ENCODE assay signal across 8 cellular contexts in genomic region chr2:101741775-101742520, GRCh38. TPM values are rescaled to one million over a fixed set of nuclear protein-coding genes. Genes with fewer than 3 reads are reported as not detected.
DNase-seq lines count a peak whose midpoint lies in the region; TF ChIP-seq lines count a peak whose summit lies in the region.

No MANE protein-coding gene starts in this region.

- H3K4me3 ChIP-seq in dorsolateral prefrontal cortex: peak overlapping the region in 29 of 59 donors; percentile 0 to 45 (median 18)
- H3K4me3 ChIP-seq in mesodermal cell (ENCODE audit: extremely low read depth, insufficient read depth, low read length, poor library complexity, severe bottlenecking): no peak overlapping the region
- no peak overlapping the region for H3K4me3 ChIP-seq in vagina

- no peaks in the 10 kb centered on the region for H3K27me3 Mint-ChIP-seq in activated naive CD4-positive, alpha-beta T cell treated with anti-CD3 and anti-CD28 coated beads, Interleukin-2, amount 10 ng/mL, durations not matched to agents 7 days and 5 days

- TF ChIP-seq CTCF in dorsolateral prefrontal cortex (IDR thresholded peaks at IDR 0.05 in 54 of 56, conservative IDR thresholded peaks at IDR 0.05 in 2 of 56; ENCODE audit: low read depth in 1 of 56, partially characterized antibody in 56 of 56) (peak in 1 of 56 donors; percentile 12), vagina (IDR thresholded peaks at IDR 0.05) (no peak)

- no peak for TF ChIP-seq POLR2A in vagina (IDR thresholded peaks at IDR 0.05)

- H3K36me3 ChIP-seq in mesodermal cell (ENCODE audit: control insufficient read depth, insufficient read depth, low read length) (peaks cover 12% of the 10 kb centered on the region), vagina (no peaks in the 10 kb centered on the region)

- 24 to 43% methylated on average over 8 to 9 of the region's 9 CpGs for WGBS in mesodermal cell (ENCODE audit: insufficient coverage in 2 of 2), 2 experiments

- H3K4me1 Mint-ChIP-seq in activated naive CD4-positive, alpha-beta T cell treated with anti-CD3 and anti-CD28 coated beads, Interleukin-2, amount 10 ng/mL, durations not matched to agents 7 days and 5 days: peaks cover 71% of the 10 kb centered on the region

- CTCF ChIA-PET in activated naive CD4-positive, alpha-beta T cell treated with anti-CD3 and anti-CD28 coated beads, Interleukin-2, amount 10 ng/mL, durations not matched to agents 7 days and 5 days (lab: Charles Lee): interaction anchor here (0.8 kb wide), 1 partner anchor 323 kb away, joined by 3 read pairs; no protein-coding TSS in a partner anchor

- no peaks in the 10 kb centered on the region for H3K9me3 Mint-ChIP-seq in activated naive CD4-positive, alpha-beta T cell treated with anti-CD3 and anti-CD28 coated beads, Interleukin-2, amount 10 ng/mL, durations not matched to agents 7 days and 5 days

- H3K27me3 ChIP-seq in dorsolateral prefrontal cortex (no peaks in the 10 kb centered on the region), vagina (no peaks in the 10 kb centered on the region)

- intact Hi-C loops in dorsolateral prefrontal cortex (cut with DNase I) (loop anchor here in 1 of 2 donors (5.0 kb wide), 1 partner anchor 45 kb away; the partner anchor contains the start of gene MAP4K4), vagina (cut with DNase I) (no loop called here)

- DNase-seq in activated naive CD4-positive, alpha-beta T cell treated with anti-CD3 and anti-CD28 coated beads, Interleukin-2, amount 10 ng/mL, durations not matched to agents 7 days and 5 days: no peak
- DNase-seq in activated naive CD4-positive, alpha-beta T cell (lab: John Stamatoyannopoulos, UW): no peak
- DNase-seq in dorsolateral prefrontal cortex (no peak), vagina (ENCODE audit: extremely low spot score in 2 of 2) (no peak), NCI-H526 (lab: John Stamatoyannopoulos, UW) (no peak), EL (no peak), SK-N-DZ (ENCODE audit: low spot score) (no peak)

- H3K27ac ChIP-seq in dorsolateral prefrontal cortex: peak overlapping the region; percentile 60 to 98 (median 93)
- H3K27ac ChIP-seq in mesodermal cell (ENCODE audit: low read depth, low read length, severe bottlenecking): peak overlapping the region; percentile 66
- H3K27ac ChIP-seq in vagina: peak overlapping the region; percentile 67

- H3K4me3 Mint-ChIP-seq in activated naive CD4-positive, alpha-beta T cell treated with anti-CD3 and anti-CD28 coated beads, Interleukin-2, amount 10 ng/mL, durations not matched to agents 7 days and 5 days: no peak overlapping the region

- peak overlapping the region; percentile 9 for H3K27ac Mint-ChIP-seq in activated naive CD4-positive, alpha-beta T cell treated with anti-CD3 and anti-CD28 coated beads, Interleukin-2, amount 10 ng/mL, durations not matched to agents 7 days and 5 days

- H3K36me3 Mint-ChIP-seq in activated naive CD4-positive, alpha-beta T cell treated with anti-CD3 and anti-CD28 coated beads, Interleukin-2, amount 10 ng/mL, durations not matched to agents 7 days and 5 days: peaks cover 23% of the 10 kb centered on the region

- H3K9me3 ChIP-seq in mesodermal cell (ENCODE audit: control insufficient read depth, low read length): no peaks in the 10 kb centered on the region
- H3K9me3 ChIP-seq in vagina: no peaks in the 10 kb centered on the region

- H3K4me1 ChIP-seq in mesodermal cell (ENCODE audit: control insufficient read depth, insufficient read depth, low read length, poor library complexity, severe bottlenecking): peaks cover 48% of the 10 kb centered on the region
- H3K4me1 ChIP-seq in vagina: peaks cover 65% of the 10 kb centered on the region

RNA-seq across cellular contexts. Expression of gene MAP4K4, which starts 44.4 kb away (rescaled TPM):
- total RNA-seq in dorsolateral prefrontal cortex (100 to 1,000 TPM; 137 to 701 (median 262) TPM), vagina (75.9 TPM)
- polyA plus RNA-seq in mesodermal cell (2013, experiment 1 of 2): 163 TPM
- 152 TPM for polyA plus RNA-seq in mesodermal cell (2013, experiment 2 of 2)
- polyA plus RNA-seq in SK-N-DZ (2014; cell fraction: cytosol; rRNA removed): 48.1 and 53.7 TPM in 2 replicates
- 111 and 181 TPM in 2 replicates for polyA plus RNA-seq in SK-N-DZ (2014; cell fraction: nucleus; rRNA removed)
